8 cellular contexts compared by ENCODE assay signal in genomic region chr4:147590249-147590920, GRCh38. TPM values are rescaled to one million over a fixed set of nuclear protein-coding genes. Genes with fewer than 3 reads are reported as not detected.
DNase-seq lines count a peak whose midpoint lies in the region; ATAC-seq and TF ChIP-seq lines count a peak whose summit lies in the region.

No MANE protein-coding gene starts in this region.

- intact Hi-C loops in Right ventricle myocardium superior (cut with DNase I) = loop anchor here (5.0 kb wide), 1 partner anchor 428 kb away; no protein-coding TSS in a partner anchor
- intact Hi-C loops in cardiac septum (cut with DNase I) = loop anchor here (2.0 kb wide), 2 partner anchors 430 to 480 kb away; no protein-coding TSS in a partner anchor
- intact Hi-C loops in PC-3 (cut with micrococcal nuclease) = loop anchor here (1.0 kb wide), 4 partner anchors 72 to 571 kb away; no protein-coding TSS in a partner anchor
- intact Hi-C loops in heart right ventricle (cut with DNase I) = loop anchor here in 9 of 10 donors (1.0 to 10.0 kb wide), 13 partner anchors 428 to 576 kb away; no protein-coding TSS in a partner anchor

- no peaks in the 10 kb centered on the region for H3K79me2 ChIP-seq in PC-3 (ENCODE audit: low read length)

- DNase-seq in Right ventricle myocardium superior (peak; percentile 47), cardiac septum (ENCODE audit: low spot score) (no peak), PC-3 (peak; percentile 79), heart right ventricle (peak; percentile 28 to 55), renal cortical epithelial cell (ENCODE audit: low read depth) (peak; percentile 50)
- DNase-seq in activated naive CD8-positive, alpha-beta T cell treated with anti-CD3 and anti-CD28 coated beads for 36 hours = peak; percentile 34

- no peak overlapping the region for H2AFZ ChIP-seq in PC-3 (ENCODE audit: low read length)

- WGBS in heart right ventricle, 2 donors = 44 to 48% methylated on average over 12 of the region's 12 CpGs

- no peak overlapping the region for H3K27ac Mint-ChIP-seq in activated naive CD8-positive, alpha-beta T cell treated with anti-CD3 and anti-CD28 coated beads for 36 hours

- H3K36me3 ChIP-seq in PC-3 (ENCODE audit: low read depth, low read length) = no peaks in the 10 kb centered on the region
- no peaks in the 10 kb centered on the region for H3K36me3 ChIP-seq in heart right ventricle

- H3K36me3 Mint-ChIP-seq in activated naive CD8-positive, alpha-beta T cell treated with anti-CD3 and anti-CD28 coated beads for 36 hours = no peaks in the 10 kb centered on the region

- H3K9me3 ChIP-seq in PC-3 (ENCODE audit: low read length) (no peaks in the 10 kb centered on the region), heart right ventricle (peaks cover 0 to 1% (median 0%) of the 10 kb centered on the region in 11 donors)

- H3K27ac ChIP-seq in PC-3 (ENCODE audit: low read length) (no peak overlapping the region), heart right ventricle (peak overlapping the region in 1 of 10 donors; percentile 13)

- H3F3A ChIP-seq in PC-3 (ENCODE audit: low read length, unreplicated experiment) = no peaks in the 10 kb centered on the region

- H3K4me3 Mint-ChIP-seq in activated naive CD8-positive, alpha-beta T cell treated with anti-CD3 and anti-CD28 coated beads for 36 hours = no peak overlapping the region

- TF ChIP-seq CTCF in PC-3 (conservative IDR thresholded peaks at IDR 0.05; ENCODE audit: low read depth, low read length) = peak; percentile 74
- peak; percentile 42 to 84 (median 78) for TF ChIP-seq CTCF in heart right ventricle (IDR thresholded peaks at IDR 0.05)

- no peaks in the 10 kb centered on the region for H4K20me1 ChIP-seq in PC-3 (ENCODE audit: low read length)

- H3K27me3 Mint-ChIP-seq in activated naive CD8-positive, alpha-beta T cell treated with anti-CD3 and anti-CD28 coated beads for 36 hours = no peaks in the 10 kb centered on the region

- ATAC-seq in Right ventricle myocardium superior (ENCODE audit: poor library complexity) = peak; percentile 79
- peak; percentile 73 for ATAC-seq in HG03354 (IDR thresholded peaks at IDR 0.05; ENCODE audit: poor library complexity, severe bottlenecking, unreplicated experiment)
- peak; percentile 38 for ATAC-seq in PC-3
- ATAC-seq in heart right ventricle = peak in 6 of 8 donors; percentile 33 to 74 (median 56)
- ATAC-seq in HG03565 (IDR thresholded peaks at IDR 0.05; ENCODE audit: unreplicated experiment) = no peak

- H3K27me3 ChIP-seq in PC-3 (ENCODE audit: low read length) (no peaks in the 10 kb centered on the region), heart right ventricle (peaks cover 0 to 3% (median 0%) of the 10 kb centered on the region in 7 donors)

- no peaks in the 10 kb centered on the region for H3K9me2 ChIP-seq in PC-3 (replicated peaks; ENCODE audit: low read length)

- BruUV-seq in PC-3 (replicated peaks; lab: Mats Ljungman, UMichigan) = no TSS peak

- no peak overlapping the region for H3K4me2 ChIP-seq in PC-3 (ENCODE audit: low read length)

- POLR2A ChIA-PET in PC-3 (lab: Charles Lee; ENCODE audit: unreplicated experiment) = no interaction called here

- H3K4me3 ChIP-seq in PC-3 (ENCODE audit: low read length) = no peak overlapping the region
- H3K4me3 ChIP-seq in heart right ventricle = no peak overlapping the region

- 0 out of 2 replicates have a peak, but pooled peaks cover 7% of the 10 kb centered on the region for H3K4me1 ChIP-seq in PC-3 (ENCODE audit: insufficient read depth, low read length)
- H3K4me1 ChIP-seq in heart right ventricle = peaks cover 0 to 17% (median 0%) of the 10 kb centered on the region in 9 donors

- H3K9me3 Mint-ChIP-seq in activated naive CD8-positive, alpha-beta T cell treated with anti-CD3 and anti-CD28 coated beads for 36 hours = peaks cover 2% of the 10 kb centered on the region

- CTCF ChIA-PET in PC-3 (lab: Charles Lee) = interaction anchor here (1.1 kb wide), 1 partner anchor 277 kb away, joined by 4 read pairs; no protein-coding TSS in a partner anchor

- peaks cover 2% of the 10 kb centered on the region for H3K4me1 Mint-ChIP-seq in activated naive CD8-positive, alpha-beta T cell treated with anti-CD3 and anti-CD28 coated beads for 36 hours

- H3K9ac ChIP-seq in PC-3 (ENCODE audit: low read length) = no peak overlapping the region

RNA-seq across cellular contexts. Expression of gene TMEM184C, which starts 26.8 kb away (rescaled TPM):
- total RNA-seq in Right ventricle myocardium superior (26.5 TPM), cardiac septum (19.0 TPM), PC-3 (2014; rRNA removed) (17.5 and 19.8 TPM in 2 replicates), heart right ventricle (10 to 100 TPM; 18.9 to 30.5 (median 21.4) TPM), renal cortical epithelial cell (54.0 and 99.8 TPM in 2 replicates)
- total RNA-seq in activated naive CD8-positive, alpha-beta T cell treated with anti-CD3 and anti-CD28 coated beads for 36 hours = 10 to 100 TPM; 19.2 to 21.0 TPM
- 10 to 100 TPM in 1 of 2 donors, 1 to 10 TPM in 1; 3.2 to 11.2 TPM for polyA plus RNA-seq in heart right ventricle
